In genomic region chr4:184846531-184846930, GRCh38 we compare ENCODE assay signal across 23 cellular contexts. TPM values are rescaled to one million over a fixed set of nuclear protein-coding genes. Genes with fewer than 3 reads are reported as not detected.
DNase-seq lines count a peak whose midpoint lies in the region; ATAC-seq and TF ChIP-seq lines count a peak whose summit lies in the region.
"Had no signal": no experiment of that assay in that cellular context is flagged by ENCODE, and none has a peak within 500 bp of the region (broad histone marks: within the 10 kb centered on the region; RNA-seq: fewer than 3 reads in every experiment).

No MANE protein-coding gene starts in this region.

- H2BK120ac ChIP-seq in IMR-90 (ENCODE audit: low read depth, low read length) = no peak overlapping the region

- 71% methylated on average over 1 of the region's 3 CpGs; no CpG with 5 or more reads in 1 of the 2 experiments for WGBS in IMR-90 (ENCODE audit: extremely low coverage in 2 of 2, insufficient read length in 1 of 2), 2 experiments
- WGBS in esophagus, 2 donors = 66 to 68% methylated on average over 3 of the region's 3 CpGs

- no peak overlapping the region for H4K8ac ChIP-seq in IMR-90 (ENCODE audit: low read depth in 2 of 2, low read length in 2 of 2)

- H3K27me3 ChIP-seq in IMR-90 (ENCODE audit: control insufficient read depth, insufficient read depth, low read length) (peaks cover 15% of the 10 kb centered on the region), esophagus (ENCODE audit: control insufficient read depth in 1 of 2, insufficient read depth in 2 of 2, low read length in 2 of 2) (no peaks in the 10 kb centered on the region), Karpas-422 (ENCODE audit: low read length) (no peaks in the 10 kb centered on the region)
- H3K27me3 ChIP-seq: BLaER1 had no signal

- dilution Hi-C loops in IMR-90 (cut with HindIII; ENCODE audit: low sequenced_read_pairs, unreplicated experiment) = no loop called here

- TF ChIP-seq POLR2A in IMR-90 (IDR thresholded peaks at IDR 0.05; ENCODE audit: low read depth, low read length) = no peak

- H3K4me2 ChIP-seq in IMR-90 (ENCODE audit: low read depth, low read length) (no peak overlapping the region), Karpas-422 (ENCODE audit: low read depth, low read length, poor library complexity, severe bottlenecking) (no peak overlapping the region)
- H3K4me2 ChIP-seq: BLaER1, GM23338 had no signal

- H3K56ac ChIP-seq in IMR-90 (ENCODE audit: extremely low read depth, insufficient read depth, low read length) = no peak overlapping the region

- H3K23ac ChIP-seq in IMR-90 (ENCODE audit: low read depth, low read length) = no peak overlapping the region

- H4K5ac ChIP-seq in IMR-90 (ENCODE audit: low read depth, low read length) = no peak overlapping the region

- H3K4me1 ChIP-seq in IMR-90 (ENCODE audit: control insufficient read depth, insufficient read depth, low read length) (peaks cover 2% of the 10 kb centered on the region; the same call in 1 of the 2 replicates), esophagus (ENCODE audit: control insufficient read depth in 2 of 2, insufficient read depth in 2 of 2, low read length in 1 of 2) (peaks cover 2 to 10% of the 10 kb centered on the region in 2 donors), Karpas-422 (ENCODE audit: low read length) (peaks cover 18% of the 10 kb centered on the region)

- CTCF ChIA-PET in IMR-90 (lab: Yijun Ruan, JAX) = no interaction called here

- no peak overlapping the region for H3K4me3 Mint-ChIP-seq in osteocyte (ENCODE audit: unreplicated experiment)
- H3K4me3 Mint-ChIP-seq: CD8-positive, alpha-beta memory T cell; GM23338 had no signal

- H3K36me3 Mint-ChIP-seq in osteocyte (ENCODE audit: unreplicated experiment) = no peaks in the 10 kb centered on the region
- H3K36me3 Mint-ChIP-seq: CD8-positive, alpha-beta memory T cell had no signal

- no peak for TF ChIP-seq CTCF in IMR-90 (conservative IDR thresholded peaks at IDR 0.05; ENCODE audit: low read depth, low read length)
- no peak for TF ChIP-seq CTCF in osteocyte (IDR thresholded peaks at IDR 0.05)

- H3K27ac Mint-ChIP-seq in osteocyte (ENCODE audit: unreplicated experiment) = no peak overlapping the region
- H3K27ac Mint-ChIP-seq: CD8-positive, alpha-beta memory T cell; GM23338 had no signal

- no peak overlapping the region for H3K9ac ChIP-seq in IMR-90 (ENCODE audit: low read depth, low read length)
- H3K9ac ChIP-seq in SK-N-MC (ENCODE audit: insufficient read length) = no peak overlapping the region
- H3K9ac ChIP-seq in Karpas-422 (ENCODE audit: low read length) = no peak overlapping the region
- H3K9ac ChIP-seq: BLaER1 had no signal

- no peaks in the 10 kb centered on the region; the same call in 1 of the 2 replicates for H3K9me1 ChIP-seq in IMR-90 (ENCODE audit: insufficient read depth, low read length)

- no TSS peak for BruUV-seq in IMR-90 (replicated peaks; lab: Mats Ljungman, UMichigan)

- H3K9me3 Mint-ChIP-seq in osteocyte (ENCODE audit: unreplicated experiment) = no peaks in the 10 kb centered on the region
- H3K9me3 Mint-ChIP-seq: CD8-positive, alpha-beta memory T cell; GM23338 had no signal

- H2BK15ac ChIP-seq in IMR-90 (ENCODE audit: low read depth, low read length) = no peak overlapping the region

- H2BK5ac ChIP-seq in IMR-90 (ENCODE audit: low read depth, low read length, poor library complexity, severe bottlenecking) = no peak overlapping the region

- no peaks in the 10 kb centered on the region for H3K9me3 ChIP-seq in IMR-90 (ENCODE audit: control insufficient read depth, insufficient read depth, low read length)
- H3K9me3 ChIP-seq in SK-N-MC (ENCODE audit: low read depth, low read length) = no peaks in the 10 kb centered on the region
- peaks cover 0 to 2% of the 10 kb centered on the region in 2 donors for H3K9me3 ChIP-seq in esophagus (ENCODE audit: control insufficient read depth in 2 of 2, insufficient read depth in 1 of 2, low read depth in 1 of 2, low read length in 1 of 2)
- H3K9me3 ChIP-seq in Karpas-422 (ENCODE audit: low read length) = no peaks in the 10 kb centered on the region
- H3K9me3 ChIP-seq: BLaER1 had no signal

- TF ChIP-seq RAD21 in IMR-90 (IDR thresholded peaks at IDR 0.05; ENCODE audit: low read length) = no peak

- H4K91ac ChIP-seq in IMR-90 (ENCODE audit: insufficient read depth, low read depth, low read length) = no peak overlapping the region

- H3K27me3 Mint-ChIP-seq in osteocyte (ENCODE audit: unreplicated experiment) = peaks cover 40% of the 10 kb centered on the region

- H3K79me1 ChIP-seq in IMR-90 (ENCODE audit: low read depth in 1 of 2, low read length in 2 of 2) = no peaks in the 10 kb centered on the region

- in situ Hi-C loops in IMR-90 (cut with MboI; ENCODE audit: low sequenced_read_pairs) = no loop called here

- H4K20me1 ChIP-seq in IMR-90 (ENCODE audit: insufficient read depth, low read length) = no peaks in the 10 kb centered on the region
- H4K20me1 ChIP-seq in Karpas-422 (ENCODE audit: insufficient read depth, low read depth, low read length) = no peaks in the 10 kb centered on the region
- H4K20me1 ChIP-seq: BLaER1 had no signal

- no peak overlapping the region for H3K27ac ChIP-seq in IMR-90 (ENCODE audit: insufficient read depth, low read length)
- H3K27ac ChIP-seq in SK-N-MC = peak overlapping the region; percentile 90; the same call in 1 of the 2 replicates
- peak overlapping the region; percentile 47 to 84 for H3K27ac ChIP-seq in esophagus (ENCODE audit: low read depth in 2 of 2, low read length in 1 of 2)
- H3K27ac ChIP-seq in Karpas-422 (ENCODE audit: low read length) = no peak overlapping the region
- H3K27ac ChIP-seq: BLaER1, HL-60 had no signal

- intact Hi-C loops in IMR-90 (cut with micrococcal nuclease) = no loop called here

- POLR2A ChIA-PET in IMR-90 (lab: Charles Lee; ENCODE audit: unreplicated experiment) = no interaction called here

- H3K4me3 ChIP-seq in IMR-90 (ENCODE audit: insufficient read depth, low read depth, low read length) (no peak overlapping the region), SK-N-MC (no peak overlapping the region), esophagus (ENCODE audit: low read depth in 1 of 2, low read length in 2 of 2) (no peak overlapping the region), Karpas-422 (ENCODE audit: low read length) (no peak overlapping the region)
- H3K4me3 ChIP-seq: BLaER1, GM23338 had no signal

- H3K79me2 ChIP-seq in Karpas-422 (ENCODE audit: low read length) = no peaks in the 10 kb centered on the region

- no peak overlapping the region for H3K4ac ChIP-seq in IMR-90 (ENCODE audit: low read depth, low read length)

- H2AFZ ChIP-seq in IMR-90 (replicated peaks; ENCODE audit: low read length, poor library complexity) = no peak overlapping the region
- H2AFZ ChIP-seq in Karpas-422 (ENCODE audit: low read length) = no peak overlapping the region
- H2AFZ ChIP-seq: GM23338 had no signal

- no peak for ATAC-seq in IMR-90 (ENCODE audit: low read depth)
- no peak for ATAC-seq in GM18502 (IDR thresholded peaks at IDR 0.05; ENCODE audit: poor library complexity, unreplicated experiment)
- ATAC-seq: GM23338 had no signal

- H3K18ac ChIP-seq in IMR-90 (ENCODE audit: low read depth, low read length) = no peak overlapping the region; the same call in 1 of the 2 replicates

- H3K14ac ChIP-seq in IMR-90 (replicated peaks; ENCODE audit: low read depth, low read length) = no peak overlapping the region

- H2AK5ac ChIP-seq in IMR-90 (ENCODE audit: low read depth, low read length) = 0 out of 2 replicates have a peak overlapping the region, but pooled peaks have one; percentile 9

- DNase-seq in IMR-90 = no peak
- DNase-seq in SK-N-MC (ENCODE audit: low read depth, low spot score) = no peak
- peak; percentile 38 for DNase-seq in osteocyte (ENCODE audit: extremely low spot score, unreplicated experiment)
- DNase-seq in Karpas-422 = no peak
- DNase-seq in retina = no peak
- DNase-seq: Calu3; CD8-positive, alpha-beta memory T cell; DMS153; HCEC 1CT; KG1; MV-4-11; NCI-H1105 treated with DMSO at 0.1 percent for 48 hours; NCI-H1694; NCI-H2081; NCI-H2171; NCI-H345; NCI-H524; NCI-H774 had no signal

- H3K36me3 ChIP-seq in IMR-90 (ENCODE audit: control insufficient read depth, insufficient read depth, low read length) (no peaks in the 10 kb centered on the region), SK-N-MC (ENCODE audit: insufficient read depth, low read length) (no peaks in the 10 kb centered on the region), esophagus (ENCODE audit: control insufficient read depth in 2 of 2, insufficient read depth in 2 of 2, low read length in 1 of 2) (no peaks in the 10 kb centered on the region), Karpas-422 (ENCODE audit: insufficient read depth, low read length) (no peaks in the 10 kb centered on the region)
- H3K36me3 ChIP-seq: BLaER1 had no signal

- H2BK20ac ChIP-seq in IMR-90 (ENCODE audit: low read depth, low read length) = no peak overlapping the region; the same call in 1 of the 2 replicates

- H2AK9ac ChIP-seq in IMR-90 (replicated peaks; ENCODE audit: low read depth, low read length, poor library complexity) = no peak overlapping the region

- H3K9me2 ChIP-seq in Karpas-422 (replicated peaks; ENCODE audit: insufficient read depth, low read length) = no peaks in the 10 kb centered on the region

- H3K4me1 Mint-ChIP-seq in osteocyte (ENCODE audit: unreplicated experiment) = peaks cover 6% of the 10 kb centered on the region
- H3K4me1 Mint-ChIP-seq: CD8-positive, alpha-beta memory T cell; GM23338 had no signal

TF ChIP-seq in IMR-90, 13 proteins besides CTCF, POLR2A, EP300 and RAD21 (continues in another document):
- TF ChIP-seq, protein P1, sequence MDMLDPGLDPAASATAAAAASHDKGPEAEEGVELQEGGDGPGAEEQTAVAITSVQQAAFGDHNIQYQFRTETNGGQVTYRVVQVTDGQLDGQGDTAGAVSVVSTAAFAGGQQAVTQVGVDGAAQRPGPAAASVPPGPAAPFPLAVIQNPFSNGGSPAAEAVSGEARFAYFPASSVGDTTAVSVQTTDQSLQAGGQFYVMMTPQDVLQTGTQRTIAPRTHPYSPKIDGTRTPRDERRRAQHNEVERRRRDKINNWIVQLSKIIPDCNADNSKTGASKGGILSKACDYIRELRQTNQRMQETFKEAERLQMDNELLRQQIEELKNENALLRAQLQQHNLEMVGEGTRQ (IDR thresholded peaks at IDR 0.05; ENCODE audit: low read depth, low read length) = no peak
- no peak for TF ChIP-seq NFE2L2 (IDR thresholded peaks at IDR 0.05; ENCODE audit: low read depth, low read length)
- TF ChIP-seq FOS (IDR thresholded peaks at IDR 0.05; ENCODE audit: low read depth, low read length) = no peak
- TF ChIP-seq BHLHE40 (IDR thresholded peaks at IDR 0.05; ENCODE audit: low read depth, low read length) = no peak

RNA-seq across cellular contexts. Expression of gene ACSL1, which starts 20.8 kb away (rescaled TPM):
- 26.0 and 27.5 TPM in 2 replicates for total RNA-seq in IMR-90 (2012; rRNA removed)
- polyA plus RNA-seq in IMR-90 (2012; rRNA removed) = 9.8 and 14.4 TPM in 2 replicates
- 5.3 and 8.6 TPM in 2 replicates for polyA plus RNA-seq in IMR-90 (2012; cell fraction: cytosol; rRNA removed)
- 5.3 and 12.8 TPM in 2 replicates for polyA plus RNA-seq in IMR-90 (2012; cell fraction: nucleus; rRNA removed; ENCODE audit: low replicate concordance)
- polyA plus RNA-seq in esophagus = 10 to 100 TPM; 41.9 to 46.5 TPM
- 28.6 and 29.3 TPM in 2 replicates for total RNA-seq in osteocyte
- total RNA-seq in Karpas-422 (2014; rRNA removed; shearing (Covaris generic); ENCODE audit: low replicate concordance) = 1.4 and 3.1 TPM in 2 replicates

Comparison
In these comparisons a context has a peak if more than half of its experiments do, and no peak if none do; other contexts are left out.
1. H3K27ac ChIP-seq: peak in SK-N-MC (single experiment) and esophagus (2 of 2); none in IMR-90 (single experiment) and Karpas-422 (single experiment).